In the genomic region with DNA sequence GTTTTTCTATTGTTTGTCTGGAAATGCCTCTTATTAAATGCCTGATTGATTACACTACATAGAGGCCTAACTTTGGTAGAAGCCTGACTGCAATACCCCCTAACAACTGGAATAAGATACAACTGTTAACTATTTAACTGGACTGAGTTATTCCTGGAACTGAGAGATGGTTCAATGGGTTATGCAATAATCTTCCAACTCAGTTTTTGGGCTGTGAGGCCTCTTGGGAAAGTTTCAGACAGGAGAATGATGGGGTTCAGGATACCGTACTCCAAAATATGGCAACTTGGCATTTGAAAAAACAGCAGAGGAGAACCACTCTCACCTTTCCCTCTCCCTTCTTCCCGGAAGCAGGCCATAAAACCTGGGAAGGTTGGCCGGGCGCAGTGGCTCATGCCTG, we compare ENCODE assay signal across 28 cellular contexts.
"Had no signal": no experiment of that assay in that cellular context is flagged by ENCODE, and none has a peak within 500 bp of the region (broad histone marks: within the 10 kb centered on the region; RNA-seq: fewer than 3 reads in every experiment).

No MANE protein-coding gene starts in this region.

- H3K4me1 ChIP-seq: colonic mucosa, esophagus muscularis mucosa, esophagus squamous epithelium, foreskin keratinocyte, gastrocnemius medialis, gastroesophageal sphincter had no signal

- ATAC-seq: effector memory CD8-positive, alpha-beta T cell; esophagus mucosa; foreskin keratinocyte; gastrocnemius medialis; gastroesophageal sphincter; heart left ventricle; heart right ventricle had no signal

- H3K4me3 ChIP-seq: colonic mucosa, coronary artery, dorsolateral prefrontal cortex, esophagus muscularis mucosa, esophagus squamous epithelium, gastrocnemius medialis, gastroesophageal sphincter, heart left ventricle, heart right ventricle had no signal

- H3K36me3 ChIP-seq: colonic mucosa, esophagus muscularis mucosa, esophagus squamous epithelium, gastrocnemius medialis, gastroesophageal sphincter, heart left ventricle, heart right ventricle had no signal

- FAIRE-seq: colon, endometrium, endothelial cell of umbilical vein, frontal cortex had no signal

- H3K27me3 ChIP-seq: colonic mucosa, dorsolateral prefrontal cortex, esophagus squamous epithelium, gastrocnemius medialis had no signal

- DNase-seq: colonic mucosa; cortex of kidney; dermis blood vessel endothelial cell; dorsolateral prefrontal cortex; effector CD4-positive, alpha-beta T cell; effector CD8-positive, alpha-beta T cell; effector memory CD4-positive, alpha-beta T cell; effector memory CD8-positive, alpha-beta T cell; endodermal cell; erythroblast; esophagus squamous epithelium; foreskin fibroblast; foreskin keratinocyte; foreskin melanocyte; gastrocnemius medialis; glutamatergic neuron; head of caudate nucleus; heart left ventricle; heart right ventricle had no signal

- H3K27ac ChIP-seq: colonic mucosa, coronary artery, epithelial cell of prostate, esophagus muscularis mucosa, esophagus squamous epithelium, foreskin keratinocyte, gastrocnemius medialis, gastroesophageal sphincter, heart right ventricle had no signal

- H3K9me3 ChIP-seq: colonic mucosa, esophagus muscularis mucosa, esophagus squamous epithelium, gastrocnemius medialis, gastroesophageal sphincter, heart left ventricle, heart right ventricle had no signal
